11 cellular contexts compared by ENCODE assay signal in genomic region chr2:57450170-57450569, GRCh38.
DNase-seq lines count a peak whose midpoint lies in the region; ATAC-seq, FAIRE-seq and TF ChIP-seq lines count a peak whose summit lies in the region.
"Had no signal": no experiment of that assay in that cellular context is flagged by ENCODE, and none has a peak within 500 bp of the region (broad histone marks: within the 10 kb centered on the region; RNA-seq: fewer than 3 reads in every experiment).

No MANE protein-coding gene starts in this region.

- FAIRE-seq in HepG2 (lab: Jason Lieb, UNC), result no peak

- no peaks in the 10 kb centered on the region for H3K4me1 ChIP-seq in HepG2 (ENCODE audit: insufficient read depth, low read length)
- H3K4me1 ChIP-seq in psoas muscle, result no peaks in the 10 kb centered on the region

- no peak overlapping the region for H3K9ac ChIP-seq in HepG2 (ENCODE audit: insufficient read depth, low read depth, low read length)

- no peaks in the 10 kb centered on the region for H4K20me1 ChIP-seq in HepG2 (ENCODE audit: insufficient read depth, low read length)

- CTCF ChIA-PET in HepG2 (lab: Yijun Ruan, JAX; ENCODE audit: low intra/inter-chr PET ratio, low total read pairs), result no interaction called here

- H3K36me3 ChIP-seq in HepG2 (replicated peaks in 1 of 2; ENCODE audit: control insufficient read depth in 1 of 2, insufficient read depth in 2 of 2, low read length in 2 of 2), result no peaks in the 10 kb centered on the region
- no peaks in the 10 kb centered on the region for H3K36me3 ChIP-seq in psoas muscle (ENCODE audit: insufficient read depth in 1 of 2, low read depth in 1 of 2)

- no peaks in the 10 kb centered on the region for H3K27me3 ChIP-seq in HepG2 (ENCODE audit: control insufficient read depth in 1 of 2, insufficient read depth in 2 of 2, low read length in 2 of 2)
- no peaks in the 10 kb centered on the region for H3K27me3 ChIP-seq in psoas muscle (ENCODE audit: insufficient read depth in 3 of 3, low read length in 2 of 3)

- no peak for TF ChIP-seq POLR2A in HepG2 (IDR thresholded peaks at IDR 0.05; ENCODE audit: insufficient read depth in 1 of 2, low read depth in 2 of 2, low read length in 2 of 2)

- intact Hi-C loops in HepG2 (cut with micrococcal nuclease; ENCODE audit: unreplicated experiment), result no loop called here
- intact Hi-C loops in psoas muscle (cut with DNase I), result no loop called here

- TF ChIP-seq CTCF in GM20000 (IDR thresholded peaks at IDR 0.05; ENCODE audit: extremely low read depth, missing control alignments) (no peak), HepG2 (CRISPR knock-in tag; IDR thresholded peaks at IDR 0.05) (no peak), psoas muscle (IDR thresholded peaks at IDR 0.05) (no peak)

- TF ChIP-seq EP300 in HepG2 (IDR thresholded peaks at IDR 0.05; ENCODE audit: low read depth in 2 of 2, low read length in 2 of 2) (no peak), HepG2 (CRISPR knock-in tag; IDR thresholded peaks at IDR 0.05; ENCODE audit: borderline replicate concordance) (no peak)

- no peak overlapping the region for H3K27ac Mint-ChIP-seq in activated T-helper 17 cell treated with anti-CD3 and anti-CD28 coated beads, Interleukin-2, amount 50 U/mL, for 72 hours
- H3K27ac Mint-ChIP-seq in effector memory CD8-positive, alpha-beta T cell, result no peak overlapping the region
- H3K27ac Mint-ChIP-seq: immature natural killer cell had no signal

- no peaks in the 10 kb centered on the region for H3K9me3 ChIP-seq in HepG2 (ENCODE audit: low read length)
- no peaks in the 10 kb centered on the region for H3K9me3 ChIP-seq in psoas muscle

- no peak overlapping the region for H3K4me3 ChIP-seq in HepG2 (replicated peaks in 1 of 3; ENCODE audit: insufficient read depth in 1 of 3, low read depth in 2 of 3, low read length in 3 of 3)
- no peak overlapping the region for H3K4me3 ChIP-seq in psoas muscle

- peaks cover 9% of the 10 kb centered on the region for H3K9me3 Mint-ChIP-seq in activated T-helper 17 cell treated with anti-CD3 and anti-CD28 coated beads, Interleukin-2, amount 50 U/mL, for 72 hours
- peaks cover 6 to 8% of the 10 kb centered on the region in 2 donors for H3K9me3 Mint-ChIP-seq in effector memory CD8-positive, alpha-beta T cell

- in situ Hi-C loops in HepG2 (cut with HindIII; ENCODE audit: extremely low pct_ligation_motif_present, low pct_unique_long_range_greater_than_20kb), result no loop called here

- no TSS peak for BruUV-seq in HepG2 (replicated peaks; lab: Mats Ljungman, UMichigan)

- H3K4me1 Mint-ChIP-seq in activated T-helper 17 cell treated with anti-CD3 and anti-CD28 coated beads, Interleukin-2, amount 50 U/mL, for 72 hours, result no peaks in the 10 kb centered on the region
- no peaks in the 10 kb centered on the region for H3K4me1 Mint-ChIP-seq in effector memory CD8-positive, alpha-beta T cell (ENCODE audit: low read depth in 2 of 2)
- H3K4me1 Mint-ChIP-seq: immature natural killer cell had no signal

- no peak overlapping the region for H2AFZ ChIP-seq in HepG2 (ENCODE audit: low read length)

- DNase-seq in GM20000 (ENCODE audit: low spot score) (peak; percentile 38), HepG2 (ENCODE audit: low spot score) (no peak), psoas muscle (no peak), T-helper 1 cell (no peak)
- DNase-seq in effector memory CD8-positive, alpha-beta T cell, result no peak
- DNase-seq: immature natural killer cell, NCI-H2171 had no signal

- POLR2A ChIA-PET in HepG2 (lab: Yijun Ruan, JAX), result no interaction called here

- H3K27ac ChIP-seq in HepG2 (ENCODE audit: extremely low read length, insufficient read depth, low read length) (no peak overlapping the region), psoas muscle (no peak overlapping the region)

- H3K36me3 Mint-ChIP-seq in activated T-helper 17 cell treated with anti-CD3 and anti-CD28 coated beads, Interleukin-2, amount 50 U/mL, for 72 hours (ENCODE audit: low read depth), result no peaks in the 10 kb centered on the region
- H3K36me3 Mint-ChIP-seq in effector memory CD8-positive, alpha-beta T cell (ENCODE audit: insufficient read depth), result no peaks in the 10 kb centered on the region
- H3K36me3 Mint-ChIP-seq: immature natural killer cell had no signal

- peak; percentile 96 for ATAC-seq in GM18519 (IDR thresholded peaks at IDR 0.05; ENCODE audit: low FRiP score, unreplicated experiment)
- ATAC-seq in HG02973 (IDR thresholded peaks at IDR 0.05; ENCODE audit: unreplicated experiment), result peak; percentile 97
- peak; percentile 38 for ATAC-seq in activated T-helper 17 cell treated with anti-CD3 and anti-CD28 coated beads, Interleukin-2, amount 50 U/mL, for 72 hours (replicated peaks)
- no peak for ATAC-seq in HepG2
- ATAC-seq in psoas muscle, result no peak
- no peak for ATAC-seq in effector memory CD8-positive, alpha-beta T cell (replicated peaks)
- ATAC-seq: Panc1 had no signal

- no peaks in the 10 kb centered on the region for H3K27me3 Mint-ChIP-seq in activated T-helper 17 cell treated with anti-CD3 and anti-CD28 coated beads, Interleukin-2, amount 50 U/mL, for 72 hours
- no peaks in the 10 kb centered on the region for H3K27me3 Mint-ChIP-seq in effector memory CD8-positive, alpha-beta T cell

- H3K79me2 ChIP-seq in HepG2 (ENCODE audit: insufficient read depth, low read length), result no peaks in the 10 kb centered on the region

- no peak overlapping the region for H3K4me2 ChIP-seq in HepG2 (ENCODE audit: low read depth, low read length)

- TF ChIP-seq RAD21 in HepG2 (CRISPR knock-in tag; IDR thresholded peaks at IDR 0.05), result no peak

- H3K4me3 Mint-ChIP-seq in activated T-helper 17 cell treated with anti-CD3 and anti-CD28 coated beads, Interleukin-2, amount 50 U/mL, for 72 hours, result no peak overlapping the region
- H3K4me3 Mint-ChIP-seq in effector memory CD8-positive, alpha-beta T cell, result no peak overlapping the region
- H3K4me3 Mint-ChIP-seq: immature natural killer cell had no signal

TF ChIP-seq in HepG2, 621 proteins besides CTCF, POLR2A, EP300 and RAD21:
- TF ChIP-seq SP2 (CRISPR knock-in tag; IDR thresholded peaks at IDR 0.05) (no peak), FOXM1 (CRISPR knock-in tag; IDR thresholded peaks at IDR 0.05) (no peak), ZNF484 (CRISPR knock-in tag; IDR thresholded peaks at IDR 0.05; ENCODE audit: borderline replicate concordance, low read depth) (no peak), KDM5A (IDR thresholded peaks at IDR 0.05; ENCODE audit: borderline replicate concordance, low read length) (no peak), TFAP4 (IDR thresholded peaks at IDR 0.05; ENCODE audit: borderline replicate concordance, low read depth) (no peak), REL (CRISPR knock-in tag; conservative IDR thresholded peaks at IDR 0.05) (no peak), ZNF292 (CRISPR knock-in tag; IDR thresholded peaks at IDR 0.05; ENCODE audit: borderline replicate concordance, low read depth) (no peak), SETDB1 (CRISPR knock-in tag; IDR thresholded peaks at IDR 0.05; ENCODE audit: borderline replicate concordance) (no peak), MEIS2 (CRISPR knock-in tag; IDR thresholded peaks at IDR 0.05) (no peak), RFX3 (CRISPR knock-in tag; IDR thresholded peaks at IDR 0.05) (no peak), HES4 (CRISPR knock-in tag; IDR thresholded peaks at IDR 0.05; ENCODE audit: borderline replicate concordance) (no peak), WIZ (CRISPR knock-in tag; IDR thresholded peaks at IDR 0.05) (no peak)
- TF ChIP-seq, protein P1, sequence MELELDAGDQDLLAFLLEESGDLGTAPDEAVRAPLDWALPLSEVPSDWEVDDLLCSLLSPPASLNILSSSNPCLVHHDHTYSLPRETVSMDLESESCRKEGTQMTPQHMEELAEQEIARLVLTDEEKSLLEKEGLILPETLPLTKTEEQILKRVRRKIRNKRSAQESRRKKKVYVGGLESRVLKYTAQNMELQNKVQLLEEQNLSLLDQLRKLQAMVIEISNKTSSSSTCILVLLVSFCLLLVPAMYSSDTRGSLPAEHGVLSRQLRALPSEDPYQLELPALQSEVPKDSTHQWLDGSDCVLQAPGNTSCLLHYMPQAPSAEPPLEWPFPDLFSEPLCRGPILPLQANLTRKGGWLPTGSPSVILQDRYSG (CRISPR knock-in tag; IDR thresholded peaks at IDR 0.05), result no peak

Comparison
In these comparisons a context has a peak if more than half of its experiments do, and no peak if none do; other contexts are left out.
1. ATAC-seq: peak in GM18519 (single experiment), HG02973 (single experiment) and activated T-helper 17 cell treated with anti-CD3 and anti-CD28 coated beads, Interleukin-2, amount 50 U/mL, for 72 hours (single experiment); none in HepG2 (single experiment), psoas muscle (0 of 4) and effector memory CD8-positive, alpha-beta T cell (single experiment).